ENCODE assay signal across 8 cellular contexts in the genomic region with DNA sequence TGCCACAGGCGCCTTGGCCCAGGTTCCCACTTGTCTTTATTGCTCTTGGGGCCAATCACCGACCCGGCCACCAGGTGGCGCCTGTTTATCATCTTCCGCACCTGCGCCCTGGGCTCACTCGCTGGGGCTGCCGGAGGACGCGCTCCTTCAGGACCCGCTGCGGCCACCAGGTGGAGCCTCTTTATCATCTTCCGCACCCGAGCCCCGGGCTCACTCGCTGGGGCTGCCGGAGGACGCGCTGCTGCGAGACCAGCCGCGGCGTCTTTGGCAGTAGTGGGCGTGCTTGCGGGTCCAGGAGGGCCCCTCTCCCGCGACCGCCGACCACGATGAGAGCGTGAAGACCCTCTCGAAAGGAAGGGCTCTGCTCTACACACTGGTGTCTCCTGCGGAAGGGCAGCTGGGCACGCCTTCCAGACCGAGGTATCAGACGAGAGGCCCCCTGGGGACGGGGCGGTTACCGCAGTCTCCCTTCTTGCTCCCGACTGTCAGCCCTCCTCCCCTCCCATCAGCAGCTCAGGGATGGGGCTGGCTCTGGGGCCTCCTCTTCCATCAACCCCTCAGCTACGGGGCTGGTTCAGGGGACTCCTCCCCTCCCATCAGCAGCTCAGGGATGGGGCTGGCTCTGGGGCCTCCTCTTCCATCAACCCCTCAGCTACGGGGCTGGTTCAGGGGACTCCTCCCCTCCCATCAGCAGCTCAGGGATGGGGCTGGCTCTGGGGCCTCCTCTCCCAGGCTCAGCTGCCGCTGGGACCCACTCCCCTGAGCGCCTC. TPM values are rescaled to one million over a fixed set of nuclear protein-coding genes. Genes with fewer than 3 reads are reported as not detected.
DNase-seq lines count a peak whose midpoint lies in the region; ATAC-seq and TF ChIP-seq lines count a peak whose summit lies in the region.
"Not testable (repeated sequence)": the region's sequence is repeated elsewhere in the genome, so short reads cannot be mapped to it uniquely, and the experiment has no call there.

No MANE protein-coding gene starts in this region.

- TF ChIP-seq CTCF in fibroblast of the aortic adventitia (IDR thresholded peaks at IDR 0.05; ENCODE audit: insufficient read depth, low read length) = not testable (repeated sequence)
- TF ChIP-seq CTCF in natural killer cell (IDR thresholded peaks at IDR 0.05) = peak; percentile 68

- H3K9me3 ChIP-seq in SJCRH30 (replicated peaks) = not testable (repeated sequence)

- H3K4me1 ChIP-seq in SJCRH30 = not testable (repeated sequence)

- H3K27ac ChIP-seq in SJCRH30 = not testable (repeated sequence)

- peak; percentile 100 for ATAC-seq in GM21723 (IDR thresholded peaks at IDR 0.05; ENCODE audit: unreplicated experiment)
- peak; percentile 96 to 99 (median 97) for ATAC-seq in natural killer cell

- not testable (repeated sequence) for H3K27me3 ChIP-seq in SJCRH30

- not testable (repeated sequence) for H3K27me3 Mint-ChIP-seq in natural killer cell (ENCODE audit: low read depth in 2 of 2)

- H3K4me1 Mint-ChIP-seq in natural killer cell = not testable (repeated sequence)

- intact Hi-C loops in natural killer cell (cut with micrococcal nuclease) = not testable (repeated sequence)

- H3K4me3 ChIP-seq in SJCRH30; fibroblast of the aortic adventitia (ENCODE audit: low read depth, low read length): not testable (repeated sequence)

- not testable (repeated sequence) for H3K27ac Mint-ChIP-seq in natural killer cell

- H3K36me3 Mint-ChIP-seq in natural killer cell = not testable (repeated sequence)

- DNase-seq in EL (peak; percentile 2), HT1080 (ENCODE audit: low read depth) (peak; percentile 95), SJCRH30 (peak; percentile 10 to 21), fibroblast of the aortic adventitia (ENCODE audit: low read depth) (peak; percentile 1), natural killer cell (peak; percentile 67)
- peak; percentile 15 for DNase-seq in activated effector memory CD4-positive, alpha-beta T cell treated with Interleukin-2 at 50 U/mL for 16 hours
- peak; percentile 71 to 73 for DNase-seq in stimulated activated CD8-positive, alpha-beta memory T cell treated with anti-CD3 and anti-CD28 coated beads, Interleukin-7, amount 100 ng/mL, for 4 hours (ENCODE audit: low read depth in 2 of 2)

- H3K4me3 Mint-ChIP-seq in natural killer cell = peak overlapping the region; percentile 81

- not testable (repeated sequence) for H3K9me3 Mint-ChIP-seq in natural killer cell

- H3K36me3 ChIP-seq in SJCRH30 = not testable (repeated sequence)

RNA-seq across cellular contexts. Expression of gene OR2L8, which starts 11.5 kb away (rescaled TPM):
- not detected in 2 replicates for total RNA-seq in HT1080 (2014; rRNA removed; shearing (Covaris generic))
- polyA plus RNA-seq in HT1080 (2015; cell fraction: cytosol; rRNA removed) = not detected in 2 replicates
- not detected in 2 replicates for polyA plus RNA-seq in HT1080 (2015; cell fraction: nucleus; rRNA removed)
- total RNA-seq in SJCRH30 (2014; rRNA removed; shearing (Covaris generic)) = not detected in 2 replicates
- total RNA-seq in fibroblast of the aortic adventitia (ENCODE audit: low replicate concordance) (not detected in 2 replicates), natural killer cell (1 to 10 TPM in 1 of 3 donors, not detected in 2; 1.1 TPM)

RNA-seq across cellular contexts. Expression of gene OR2AJ1, which starts 12.5 kb away (rescaled TPM):
- total RNA-seq in HT1080 (2014; rRNA removed; shearing (Covaris generic)) = not detected in 2 replicates
- polyA plus RNA-seq in HT1080 (2015; cell fraction: cytosol; rRNA removed) = not detected in 2 replicates
- polyA plus RNA-seq in HT1080 (2015; cell fraction: nucleus; rRNA removed) = not detected in 2 replicates
- total RNA-seq in SJCRH30 (2014; rRNA removed; shearing (Covaris generic)) = not detected in 2 replicates
- not detected in 2 replicates for total RNA-seq in fibroblast of the aortic adventitia (ENCODE audit: low replicate concordance)
- not detected for total RNA-seq in natural killer cell

RNA-seq across cellular contexts. Expression of gene OR2T8, which starts 17.1 kb away (rescaled TPM):
- total RNA-seq in HT1080 (2014; rRNA removed; shearing (Covaris generic)) = not detected in 2 replicates
- 0.08 and 0.17 TPM in 2 replicates for polyA plus RNA-seq in HT1080 (2015; cell fraction: cytosol; rRNA removed)
- polyA plus RNA-seq in HT1080 (2015; cell fraction: nucleus; rRNA removed) = 0.35 TPM in 1 of 2 replicates, not detected in the other
- total RNA-seq in SJCRH30 (2014; rRNA removed; shearing (Covaris generic)) = not detected in 2 replicates
- total RNA-seq in fibroblast of the aortic adventitia (ENCODE audit: low replicate concordance) (not detected in 2 replicates), natural killer cell (not detected)

RNA-seq across cellular contexts. Expression of gene OR2AK2, which starts 27.9 kb away (rescaled TPM):
- total RNA-seq in HT1080 (2014; rRNA removed; shearing (Covaris generic)) = not detected in 2 replicates
- not detected in 2 replicates for polyA plus RNA-seq in HT1080 (2015; cell fraction: cytosol; rRNA removed)
- not detected in 2 replicates for polyA plus RNA-seq in HT1080 (2015; cell fraction: nucleus; rRNA removed)
- total RNA-seq in SJCRH30 (2014; rRNA removed; shearing (Covaris generic)) = not detected in 2 replicates
- total RNA-seq in fibroblast of the aortic adventitia (ENCODE audit: low replicate concordance) (not detected in 2 replicates), natural killer cell (under 1 TPM in 1 of 3 donors, not detected in 2; 0.88 TPM)

RNA-seq across cellular contexts. Expression of gene OR2W3, which starts 41.8 kb away (rescaled TPM):
- total RNA-seq in HT1080 (2014; rRNA removed; shearing (Covaris generic)) = 2.0 and 2.2 TPM in 2 replicates
- 2.2 and 2.8 TPM in 2 replicates for polyA plus RNA-seq in HT1080 (2015; cell fraction: cytosol; rRNA removed)
- 1.4 and 1.8 TPM in 2 replicates for polyA plus RNA-seq in HT1080 (2015; cell fraction: nucleus; rRNA removed)
- not detected in 2 replicates for total RNA-seq in SJCRH30 (2014; rRNA removed; shearing (Covaris generic))
- total RNA-seq in fibroblast of the aortic adventitia (ENCODE audit: low replicate concordance) = not detected in 2 replicates
- 1 to 10 TPM in 1 of 3 donors, under 1 TPM in 2; 0.41 to 1.0 (median 0.65) TPM for total RNA-seq in natural killer cell

Comparison
In these comparisons a context has a peak if more than half of its experiments do, and no peak if none do; other contexts are left out.
1. DNase-seq: peak in every context shown above with its lines; median percentile 95 in HT1080; 72 in stimulated activated CD8-positive, alpha-beta memory T cell treated with anti-CD3 and anti-CD28 coated beads, Interleukin-7, amount 100 ng/mL, for 4 hours; 67 in natural killer cell; 16 in SJCRH30; 15 in activated effector memory CD4-positive, alpha-beta T cell treated with Interleukin-2 at 50 U/mL for 16 hours; 2 in EL; 1 in fibroblast of the aortic adventitia.